Comparison of ENCODE assay signal across 18 cellular contexts in the genomic region with DNA sequence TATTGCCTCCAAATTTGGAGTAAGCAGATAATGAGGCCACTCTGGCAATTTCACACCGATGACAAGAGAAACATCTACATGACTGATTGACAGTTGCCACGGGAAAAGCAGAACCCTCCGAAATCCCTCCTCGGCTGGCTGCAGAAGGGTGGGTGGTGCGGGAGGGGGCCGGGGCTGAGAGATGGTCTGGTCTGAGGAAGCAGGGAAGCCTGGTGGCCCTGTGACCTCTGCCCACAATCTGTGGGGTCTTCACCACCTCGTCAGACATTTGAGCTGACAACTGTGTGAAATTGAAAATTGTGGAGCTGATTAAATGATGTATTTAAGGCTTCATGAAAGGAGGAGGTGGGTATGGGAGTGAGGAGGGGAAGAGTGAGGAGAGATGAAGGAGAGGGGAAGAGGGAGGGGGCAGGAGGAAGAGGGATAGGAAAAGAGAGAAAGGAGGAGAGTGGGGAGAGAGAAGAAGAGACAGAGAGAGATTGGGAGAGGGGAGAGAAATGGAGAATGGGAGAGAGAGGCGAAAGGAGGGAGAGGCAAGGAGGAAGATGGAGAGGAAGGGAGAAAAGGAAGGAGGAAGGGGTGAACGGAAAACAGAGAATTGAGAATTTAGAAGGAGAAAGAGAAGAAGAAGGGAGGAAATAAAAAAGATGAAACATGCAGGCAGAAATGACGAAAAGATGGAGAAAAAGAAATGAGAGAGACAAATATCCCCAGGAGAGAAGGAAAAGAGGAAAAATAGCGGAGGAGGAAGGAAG.
A peak's percentile ranks its signal among the peaks of the same experiment; 100 is the strongest.
DNase-seq lines count a peak whose midpoint lies in the region; ATAC-seq and TF ChIP-seq lines count a peak whose summit lies in the region.
"Had no signal": no experiment of that assay in that cellular context is flagged by ENCODE, and none has a peak within 500 bp of the region (broad histone marks: within the 10 kb centered on the region; RNA-seq: fewer than 3 reads in every experiment).

No MANE protein-coding gene starts in this region.

- DNase-seq in AG04450 (ENCODE audit: low read depth, low spot score), result no peak
- peak; percentile 40 for DNase-seq in H7
- DNase-seq in choroid plexus epithelial cell (ENCODE audit: low read depth), result no peak
- DNase-seq in nephron progenitor cell, result no peak
- DNase-seq in NCI-H524 treated with DMSO at 0.1 percent for 48 hours (lab: John Stamatoyannopoulos, UW), result no peak
- DNase-seq in T-cell, result no peak
- DNase-seq in suprapubic skin (ENCODE audit: low spot score in 2 of 2), result no peak
- DNase-seq: activated effector memory CD4-positive, alpha-beta T cell treated with anti-CD3 and anti-CD28 coated beads, Interleukin-2, amount 50 U/mL, for 16 hours; amniotic stem cell; cerebellar nuclear complex; COR-L47; NCI-H1105; occipital lobe; PC-9; stimulated activated CD4-positive, alpha-beta T cell treated with anti-CD3 and anti-CD28 coated beads, Interleukin-1b, Interleukin-23, amount 100 ng/mL, for 48 hours; stomach; T1000 had no signal

- H3K36me3 ChIP-seq in H7 (replicated peaks; ENCODE audit: control insufficient read depth, insufficient read depth, low read length) (no peaks in the 10 kb centered on the region), suprapubic skin (no peaks in the 10 kb centered on the region)
- H3K36me3 ChIP-seq: stomach had no signal

- H3K27ac ChIP-seq in AG04450 (ENCODE audit: low read depth, low read length) (no peak overlapping the region), suprapubic skin (no peak overlapping the region)
- H3K27ac ChIP-seq: PC-9 had no signal

- H3K27ac Mint-ChIP-seq in nephron progenitor cell, result no peak overlapping the region
- no peak overlapping the region for H3K27ac Mint-ChIP-seq in T-cell

- POLR2A ChIA-PET in AG04450 (lab: Yijun Ruan, JAX) (interaction anchor here (0.6 kb wide), 1 partner anchor 340 kb away, joined by 8 read pairs; no protein-coding TSS in a partner anchor), T-cell (lab: Charles Lee) (no interaction called here)

- H3K9me3 Mint-ChIP-seq in nephron progenitor cell, result no peaks in the 10 kb centered on the region
- peaks cover 0 to 1% (median 0%) of the 10 kb centered on the region in 3 donors for H3K9me3 Mint-ChIP-seq in T-cell

- H3K9me3 ChIP-seq in AG04450 (ENCODE audit: control insufficient read depth, insufficient read depth, low read length) (no peaks in the 10 kb centered on the region), suprapubic skin (no peaks in the 10 kb centered on the region)
- H3K9me3 ChIP-seq: stomach had no signal

- no peak for ATAC-seq in T-cell (replicated peaks in 1 of 4)
- no peak for ATAC-seq in HG02610 (IDR thresholded peaks at IDR 0.05; ENCODE audit: unreplicated experiment)

- no peak for TF ChIP-seq CTCF in AG04450 (IDR thresholded peaks at IDR 0.05; ENCODE audit: low read depth, low read length)
- TF ChIP-seq CTCF in choroid plexus epithelial cell (conservative IDR thresholded peaks at IDR 0.05; ENCODE audit: low read depth, low read length), result no peak
- TF ChIP-seq CTCF in nephron progenitor cell (IDR thresholded peaks at IDR 0.05), result no peak
- no peak for TF ChIP-seq CTCF in suprapubic skin (IDR thresholded peaks at IDR 0.05)

- H3K27me3 ChIP-seq in AG04450 (ENCODE audit: control insufficient read depth, insufficient read depth, low read length), result peaks cover 24% of the 10 kb centered on the region
- H3K27me3 ChIP-seq in H7 (ENCODE audit: control insufficient read depth, insufficient read depth, low read length), result peaks cover 2% of the 10 kb centered on the region
- H3K27me3 ChIP-seq in suprapubic skin, result peaks cover 49% of the 10 kb centered on the region

- H3K4me1 Mint-ChIP-seq in nephron progenitor cell (peaks cover 49% of the 10 kb centered on the region), T-cell (peaks cover 0 to 7% (median 0%) of the 10 kb centered on the region in 3 donors)

- H3K4me3 Mint-ChIP-seq in nephron progenitor cell (peak overlapping the region; percentile 72), T-cell (no peak overlapping the region)

- peak overlapping the region; percentile 34 for H3K4me3 ChIP-seq in AG04450 (ENCODE audit: low read depth, low read length)
- peak overlapping the region; percentile 20; the same call in 1 of the 2 replicates for H3K4me3 ChIP-seq in H7 (ENCODE audit: insufficient read depth, low read depth, low read length)
- H3K4me3 ChIP-seq in choroid plexus epithelial cell (ENCODE audit: low read depth, low read length), result peak overlapping the region; percentile 54
- H3K4me3 ChIP-seq in suprapubic skin, result no peak overlapping the region
- H3K4me3 ChIP-seq: PC-9, stomach had no signal

- H3K27me3 Mint-ChIP-seq in nephron progenitor cell (ENCODE audit: low read depth, poor library complexity) (peaks cover 87% of the 10 kb centered on the region), T-cell (peaks cover 46 to 49% of the 10 kb centered on the region in 2 donors)

- CTCF ChIA-PET in AG04450 (lab: Charles Lee) (no interaction called here), T-cell (lab: Charles Lee) (no interaction called here)

- TF ChIP-seq POLR2A in suprapubic skin (IDR thresholded peaks at IDR 0.05), result no peak

- H3K36me3 Mint-ChIP-seq in nephron progenitor cell (ENCODE audit: low read depth), result no peaks in the 10 kb centered on the region
- no peaks in the 10 kb centered on the region for H3K36me3 Mint-ChIP-seq in T-cell

- peaks cover 5% of the 10 kb centered on the region for H3K4me1 ChIP-seq in suprapubic skin

- TF ChIP-seq EP300 in suprapubic skin (IDR thresholded peaks at IDR 0.05), result no peak

- 53% methylated on average over 11 of the region's 11 CpGs for WGBS in suprapubic skin
